8 cellular contexts compared by ENCODE assay signal in genomic region chr14:89702151-89702936, GRCh38.
DNase-seq lines count a peak whose midpoint lies in the region; ATAC-seq and TF ChIP-seq lines count a peak whose summit lies in the region.

No MANE protein-coding gene starts in this region.

- CTCF ChIA-PET in AG04449 (lab: Yijun Ruan, JAX) = interaction anchor here (1.2 kb wide), 1 partner anchor 71 kb away, joined by 3 read pairs; no protein-coding TSS in a partner anchor

- H3K9ac ChIP-seq in skeletal muscle tissue (ENCODE audit: low read depth in 1 of 3, low read length in 3 of 3) = peak overlapping the region; percentile 62 to 79 (median 69)

- H3K27ac Mint-ChIP-seq in activated T-helper 2 cell treated with anti-CD3 and anti-CD28 coated beads, Interferon-gamma antibody, Interleukin-2, Interleukin-4, amounts not matched to agents 10 μg/mL and 5 μg/mL and 100 μg/mL, durations not matched to agents 14 hours and 24 hours and 36 hours = peak overlapping the region; percentile 79

- H3K4me1 Mint-ChIP-seq in activated T-helper 2 cell treated with anti-CD3 and anti-CD28 coated beads, Interferon-gamma antibody, Interleukin-2, Interleukin-4, amounts not matched to agents 10 μg/mL and 5 μg/mL and 100 μg/mL, durations not matched to agents 14 hours and 24 hours and 36 hours (ENCODE audit: low read depth) = peaks cover 42% of the 10 kb centered on the region

- ATAC-seq in GM18517 (IDR thresholded peaks at IDR 0.05; ENCODE audit: unreplicated experiment) (no peak), GM18907 (IDR thresholded peaks at IDR 0.05; ENCODE audit: unreplicated experiment) (no peak)

- H3K27me3 ChIP-seq in right atrium auricular region (no peaks in the 10 kb centered on the region), skeletal muscle tissue (ENCODE audit: control insufficient read depth in 3 of 3, insufficient read depth in 3 of 3, low read length in 3 of 3) (no peaks in the 10 kb centered on the region)

- no peak for DNase-seq in AG04449 (ENCODE audit: low read depth, low spot score)
- peak; percentile 90 for DNase-seq in HFF-Myc (ENCODE audit: extremely low read depth, low read depth)
- DNase-seq in activated T-helper 2 cell treated with anti-CD3 and anti-CD28 coated beads, Interferon-gamma antibody, Interleukin-2, Interleukin-4, amounts not matched to agents 10 μg/mL and 5 μg/mL and 100 μg/mL, durations not matched to agents 14 hours and 24 hours and 36 hours (ENCODE audit: low spot score) = no peak
- DNase-seq in right atrium auricular region (ENCODE audit: low spot score) = no peak
- no peak for DNase-seq in NK-92 (lab: John Stamatoyannopoulos, UW; ENCODE audit: unreplicated experiment)

- peak overlapping the region; percentile 75 to 83 for H3K27ac ChIP-seq in right atrium auricular region
- peak overlapping the region; percentile 66 for H3K27ac ChIP-seq in skeletal muscle tissue (ENCODE audit: low read depth, low read length)

- POLR2A ChIA-PET in AG04449 (lab: Yijun Ruan, JAX) = interaction anchor here (0.7 to 0.9 kb wide), 3 partner anchors 8 to 24 kb away, joined by 3 to 4 read pairs (median 4); no protein-coding TSS in a partner anchor

- H3K36me3 Mint-ChIP-seq in activated T-helper 2 cell treated with anti-CD3 and anti-CD28 coated beads, Interferon-gamma antibody, Interleukin-2, Interleukin-4, amounts not matched to agents 10 μg/mL and 5 μg/mL and 100 μg/mL, durations not matched to agents 14 hours and 24 hours and 36 hours (ENCODE audit: low read depth) = peaks cover 18% of the 10 kb centered on the region

- H3K27me3 Mint-ChIP-seq in activated T-helper 2 cell treated with anti-CD3 and anti-CD28 coated beads, Interferon-gamma antibody, Interleukin-2, Interleukin-4, amounts not matched to agents 10 μg/mL and 5 μg/mL and 100 μg/mL, durations not matched to agents 14 hours and 24 hours and 36 hours (ENCODE audit: low read depth) = no peaks in the 10 kb centered on the region

- intact Hi-C loops in activated T-helper 2 cell treated with anti-CD3 and anti-CD28 coated beads, Interferon-gamma antibody, Interleukin-2, Interleukin-4, amounts not matched to agents 10 μg/mL and 5 μg/mL and 100 μg/mL, durations not matched to agents 14 hours and 24 hours and 36 hours (cut with micrococcal nuclease) = loop anchor here (2.0 to 5.0 kb wide), 3 partner anchors 48 to 285 kb away; partner anchors contain the start of gene FOXN3

- peak overlapping the region; percentile 66 for H3K4me3 ChIP-seq in AG04449 (ENCODE audit: low read depth, low read length)
- H3K4me3 ChIP-seq in HFF-Myc (replicated peaks; ENCODE audit: low read depth, low read length) = peak overlapping the region; percentile 35
- H3K4me3 ChIP-seq in right atrium auricular region = peak overlapping the region; percentile 60 to 67
- peak overlapping the region; percentile 75 to 77 (median 76) for H3K4me3 ChIP-seq in skeletal muscle tissue (ENCODE audit: low read length in 3 of 3)

- TF ChIP-seq CTCF in AG04449 (IDR thresholded peaks at IDR 0.05; ENCODE audit: insufficient read depth, low read length, missing control alignments) (no peak), HFF-Myc (IDR thresholded peaks at IDR 0.05; ENCODE audit: low read depth, low read length, missing control alignments) (no peak), right atrium auricular region (IDR thresholded peaks at IDR 0.05) (no peak)

- H3K36me3 ChIP-seq in right atrium auricular region (no peaks in the 10 kb centered on the region), skeletal muscle tissue (ENCODE audit: control insufficient read depth in 3 of 3, insufficient read depth in 3 of 3, low read length in 3 of 3) (no peaks in the 10 kb centered on the region)

- H3K4me1 ChIP-seq in right atrium auricular region (peaks cover 0 to 26% of the 10 kb centered on the region in 2 donors), skeletal muscle tissue (ENCODE audit: control insufficient read depth in 3 of 3, insufficient read depth in 3 of 3, low read length in 3 of 3) (peaks cover 10 to 12% (median 10%) of the 10 kb centered on the region in 3 donors)

- H3K9me3 ChIP-seq in right atrium auricular region = no peaks in the 10 kb centered on the region
- H3K9me3 ChIP-seq in skeletal muscle tissue (ENCODE audit: control insufficient read depth in 3 of 3, low read length in 3 of 3) = no peaks in the 10 kb centered on the region

- H3K9me3 Mint-ChIP-seq in activated T-helper 2 cell treated with anti-CD3 and anti-CD28 coated beads, Interferon-gamma antibody, Interleukin-2, Interleukin-4, amounts not matched to agents 10 μg/mL and 5 μg/mL and 100 μg/mL, durations not matched to agents 14 hours and 24 hours and 36 hours = peaks cover 40% of the 10 kb centered on the region

- peak overlapping the region; percentile 23 for H3K4me3 Mint-ChIP-seq in activated T-helper 2 cell treated with anti-CD3 and anti-CD28 coated beads, Interferon-gamma antibody, Interleukin-2, Interleukin-4, amounts not matched to agents 10 μg/mL and 5 μg/mL and 100 μg/mL, durations not matched to agents 14 hours and 24 hours and 36 hours (ENCODE audit: low read depth)
